ENCODE assay signal across 1 cellular context in genomic region chr16:17369441-17369951, GRCh38.
TF ChIP-seq lines count a peak whose summit lies in the region.

No MANE protein-coding gene starts in this region.

TF ChIP-seq in liver, 16 proteins besides CTCF, POLR2A, EP300 and RAD21 (continued from another document):
- TF ChIP-seq, protein P1, sequence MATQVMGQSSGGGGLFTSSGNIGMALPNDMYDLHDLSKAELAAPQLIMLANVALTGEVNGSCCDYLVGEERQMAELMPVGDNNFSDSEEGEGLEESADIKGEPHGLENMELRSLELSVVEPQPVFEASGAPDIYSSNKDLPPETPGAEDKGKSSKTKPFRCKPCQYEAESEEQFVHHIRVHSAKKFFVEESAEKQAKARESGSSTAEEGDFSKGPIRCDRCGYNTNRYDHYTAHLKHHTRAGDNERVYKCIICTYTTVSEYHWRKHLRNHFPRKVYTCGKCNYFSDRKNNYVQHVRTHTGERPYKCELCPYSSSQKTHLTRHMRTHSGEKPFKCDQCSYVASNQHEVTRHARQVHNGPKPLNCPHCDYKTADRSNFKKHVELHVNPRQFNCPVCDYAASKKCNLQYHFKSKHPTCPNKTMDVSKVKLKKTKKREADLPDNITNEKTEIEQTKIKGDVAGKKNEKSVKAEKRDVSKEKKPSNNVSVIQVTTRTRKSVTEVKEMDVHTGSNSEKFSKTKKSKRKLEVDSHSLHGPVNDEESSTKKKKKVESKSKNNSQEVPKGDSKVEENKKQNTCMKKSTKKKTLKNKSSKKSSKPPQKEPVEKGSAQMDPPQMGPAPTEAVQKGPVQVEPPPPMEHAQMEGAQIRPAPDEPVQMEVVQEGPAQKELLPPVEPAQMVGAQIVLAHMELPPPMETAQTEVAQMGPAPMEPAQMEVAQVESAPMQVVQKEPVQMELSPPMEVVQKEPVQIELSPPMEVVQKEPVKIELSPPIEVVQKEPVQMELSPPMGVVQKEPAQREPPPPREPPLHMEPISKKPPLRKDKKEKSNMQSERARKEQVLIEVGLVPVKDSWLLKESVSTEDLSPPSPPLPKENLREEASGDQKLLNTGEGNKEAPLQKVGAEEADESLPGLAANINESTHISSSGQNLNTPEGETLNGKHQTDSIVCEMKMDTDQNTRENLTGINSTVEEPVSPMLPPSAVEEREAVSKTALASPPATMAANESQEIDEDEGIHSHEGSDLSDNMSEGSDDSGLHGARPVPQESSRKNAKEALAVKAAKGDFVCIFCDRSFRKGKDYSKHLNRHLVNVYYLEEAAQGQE (IDR thresholded peaks at IDR 0.05), result no peak
- peak; percentile 88 for TF ChIP-seq NR2F2 (IDR thresholded peaks at IDR 0.05)
- TF ChIP-seq SP1 (IDR thresholded peaks at IDR 0.05), result peak; percentile 15
- no peak for TF ChIP-seq GABPA (IDR thresholded peaks at IDR 0.05 in 1 of 2, conservative IDR thresholded peaks at IDR 0.05 in 1 of 2)
- TF ChIP-seq, protein P2, sequence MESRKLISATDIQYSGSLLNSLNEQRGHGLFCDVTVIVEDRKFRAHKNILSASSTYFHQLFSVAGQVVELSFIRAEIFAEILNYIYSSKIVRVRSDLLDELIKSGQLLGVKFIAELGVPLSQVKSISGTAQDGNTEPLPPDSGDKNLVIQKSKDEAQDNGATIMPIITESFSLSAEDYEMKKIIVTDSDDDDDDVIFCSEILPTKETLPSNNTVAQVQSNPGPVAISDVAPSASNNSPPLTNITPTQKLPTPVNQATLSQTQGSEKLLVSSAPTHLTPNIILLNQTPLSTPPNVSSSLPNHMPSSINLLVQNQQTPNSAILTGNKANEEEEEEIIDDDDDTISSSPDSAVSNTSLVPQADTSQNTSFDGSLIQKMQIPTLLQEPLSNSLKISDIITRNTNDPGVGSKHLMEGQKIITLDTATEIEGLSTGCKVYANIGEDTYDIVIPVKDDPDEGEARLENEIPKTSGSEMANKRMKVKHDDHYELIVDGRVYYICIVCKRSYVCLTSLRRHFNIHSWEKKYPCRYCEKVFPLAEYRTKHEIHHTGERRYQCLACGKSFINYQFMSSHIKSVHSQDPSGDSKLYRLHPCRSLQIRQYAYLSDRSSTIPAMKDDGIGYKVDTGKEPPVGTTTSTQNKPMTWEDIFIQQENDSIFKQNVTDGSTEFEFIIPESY (IDR thresholded peaks at IDR 0.05), result no peak
- peak in 1 of 2 donors; percentile 17 for TF ChIP-seq RXRA (IDR thresholded peaks at IDR 0.05)
- no peak for TF ChIP-seq ATF3 (IDR thresholded peaks at IDR 0.05)
- no peak for TF ChIP-seq FOXA2 (IDR thresholded peaks at IDR 0.05)
